Comparison of ENCODE assay signal across 12 cellular contexts in genomic region chr6:71291991-71292390, GRCh38. TPM values are rescaled to one million over a fixed set of nuclear protein-coding genes. Genes with fewer than 3 reads are reported as not detected.
A peak's percentile ranks its signal among the peaks of the same experiment; 100 is the strongest.
DNase-seq lines count a peak whose midpoint lies in the region; ATAC-seq and TF ChIP-seq lines count a peak whose summit lies in the region.
"Had no signal": no experiment of that assay in that cellular context is flagged by ENCODE, and none has a peak within 500 bp of the region (broad histone marks: within the 10 kb centered on the region; RNA-seq: fewer than 3 reads in every experiment).

No MANE protein-coding gene starts in this region.

- peaks cover 19% of the 10 kb centered on the region for H3K36me3 Mint-ChIP-seq in endodermal cell (ENCODE audit: low read depth)

- H3K4me1 Mint-ChIP-seq in endodermal cell = peaks cover 22% of the 10 kb centered on the region

- H2AFZ ChIP-seq in GM23248 = no peak overlapping the region

- in situ Hi-C loops in GM23248 (cut with MboI) = no loop called here

- DNase-seq in GM23248 = peak; percentile 19
- peak; percentile 13 for DNase-seq in RPMI7951 (ENCODE audit: low read depth)
- peak; percentile 22 for DNase-seq in fibroblast of villous mesenchyme (ENCODE audit: low read depth)
- DNase-seq in endodermal cell = no peak
- DNase-seq: NCI-H1048, NCI-H510A, SHP77 had no signal

- no peak for TF ChIP-seq CTCF in fibroblast of villous mesenchyme (IDR thresholded peaks at IDR 0.05; ENCODE audit: insufficient read depth, low read depth, low read length)
- TF ChIP-seq CTCF in endodermal cell (conservative IDR thresholded peaks at IDR 0.05) = no peak

- no peak overlapping the region for H3K4me3 Mint-ChIP-seq in endodermal cell
- H3K4me3 Mint-ChIP-seq: activated naive CD4-positive, alpha-beta T cell treated with anti-CD3 and anti-CD28 coated beads, Interleukin-2, amount 50 U/mL, for 24 hours had no signal

- no peaks in the 10 kb centered on the region for H3K9me3 Mint-ChIP-seq in endodermal cell
- H3K9me3 Mint-ChIP-seq: activated naive CD4-positive, alpha-beta T cell treated with anti-CD3 and anti-CD28 coated beads, Interleukin-2, amount 50 U/mL, for 24 hours had no signal

- H3K27ac Mint-ChIP-seq in endodermal cell = no peak overlapping the region
- H3K27ac Mint-ChIP-seq: activated naive CD4-positive, alpha-beta T cell treated with anti-CD3 and anti-CD28 coated beads, Interleukin-2, amount 50 U/mL, for 24 hours had no signal

- peaks cover 6% of the 10 kb centered on the region for H3K27me3 Mint-ChIP-seq in endodermal cell (ENCODE audit: insufficient read depth)

- H3K27me3 ChIP-seq in GM23248 (replicated peaks; ENCODE audit: insufficient read depth) (no peaks in the 10 kb centered on the region), skeletal muscle satellite cell (ENCODE audit: control insufficient read depth, insufficient read depth, low read length) (no peaks in the 10 kb centered on the region), endodermal cell (ENCODE audit: control insufficient read depth, insufficient read depth, low read length, poor library complexity, severe bottlenecking) (no peaks in the 10 kb centered on the region)
- H3K27me3 ChIP-seq: tibial nerve had no signal

- H3K9me2 ChIP-seq in GM23248 (ENCODE audit: insufficient read depth) = no peaks in the 10 kb centered on the region

- H3K4me2 ChIP-seq in GM23248 (ENCODE audit: unreplicated experiment) (no peak overlapping the region), skeletal muscle satellite cell (ENCODE audit: low read length) (peak overlapping the region; percentile 91)

- H4K20me1 ChIP-seq in GM23248 (ENCODE audit: insufficient read depth) = no peaks in the 10 kb centered on the region

- H3K4me3 ChIP-seq in GM23248 (no peak overlapping the region), fibroblast of villous mesenchyme (ENCODE audit: low read depth, low read length) (peak overlapping the region; percentile 68), skeletal muscle satellite cell (ENCODE audit: low read length) (peak overlapping the region; percentile 11), endodermal cell (ENCODE audit: low read length) (no peak overlapping the region)

- H3K4me1 ChIP-seq in GM23248 (ENCODE audit: insufficient read depth) (peaks cover 38% of the 10 kb centered on the region), skeletal muscle satellite cell (ENCODE audit: control insufficient read depth, insufficient read depth, low read length) (peaks cover 56% of the 10 kb centered on the region), endodermal cell (ENCODE audit: control insufficient read depth, insufficient read depth, low read length) (no peaks in the 10 kb centered on the region)

- peaks cover 42% of the 10 kb centered on the region for H3K79me2 ChIP-seq in GM23248 (ENCODE audit: insufficient read depth)

- WGBS in GM23248 (ENCODE audit: low coverage in 1 of 2, low lambda C conversion rate in 2 of 2, missing lambda C conversion rate in 2 of 2), 2 experiments = 60 to 69% methylated on average over 4 of the region's 4 CpGs
- 89% methylated on average over 3 to 4 of the region's 4 CpGs for WGBS in endodermal cell (ENCODE audit: insufficient coverage in 1 of 2, insufficient read length in 1 of 2), 2 experiments

- H3K27ac ChIP-seq in GM23248 = no peak overlapping the region
- no peak overlapping the region for H3K27ac ChIP-seq in endodermal cell (ENCODE audit: low read depth, low read length)

- H3K9me3 ChIP-seq in GM23248 (ENCODE audit: low read depth) (no peaks in the 10 kb centered on the region), skeletal muscle satellite cell (replicated peaks; ENCODE audit: low read length) (no peaks in the 10 kb centered on the region), endodermal cell (ENCODE audit: control insufficient read depth, low read length) (no peaks in the 10 kb centered on the region)
- H3K9me3 ChIP-seq: tibial nerve had no signal

- peaks cover 32% of the 10 kb centered on the region for H3F3A ChIP-seq in GM23248 (ENCODE audit: insufficient read depth)

- H3K36me3 ChIP-seq in GM23248 (ENCODE audit: low read depth) (peaks cover 22% of the 10 kb centered on the region; the same call in 1 of the 2 replicates), skeletal muscle satellite cell (ENCODE audit: insufficient read depth, low read length) (peaks cover 33% of the 10 kb centered on the region), endodermal cell (ENCODE audit: control insufficient read depth, insufficient read depth, low read length) (peaks cover 6% of the 10 kb centered on the region)

- ATAC-seq in GM21737 (IDR thresholded peaks at IDR 0.05; ENCODE audit: unreplicated experiment) (no peak), GM21390 (IDR thresholded peaks at IDR 0.05; ENCODE audit: unreplicated experiment) (no peak)

- H3K9ac ChIP-seq in GM23248 (no peak overlapping the region), skeletal muscle satellite cell (ENCODE audit: low read depth, low read length) (no peak overlapping the region), endodermal cell (ENCODE audit: extremely low read depth, low read length, poor library complexity, severe bottlenecking) (no peak overlapping the region)

RNA-seq across cellular contexts. Expression of gene OGFRL1, which starts 3.4 kb away (rescaled TPM):
- 19.9 and 22.5 TPM in 2 replicates for total RNA-seq in GM23248 (2014; rRNA removed; shearing (Covaris generic))
- polyA plus RNA-seq in GM23248 (2016; fragmentation: Nextera tagmentation; extraction: Ambion mirVana) = 7.4 and 8.5 TPM in 2 replicates
- 8.4 and 9.5 TPM in 2 replicates for total RNA-seq in RPMI7951 (2014; rRNA removed; shearing (Covaris generic))
- 90.8 and 241 TPM in 2 replicates for total RNA-seq in fibroblast of villous mesenchyme
- total RNA-seq in skeletal muscle satellite cell (2012; rRNA removed) = 16.8 and 25.1 TPM in 2 replicates
- 1 to 10 TPM; 9.1 to 9.4 TPM for total RNA-seq in endodermal cell
- 6.9 TPM for polyA plus RNA-seq in endodermal cell (2013, experiment 1 of 2)
- polyA plus RNA-seq in endodermal cell (2013, experiment 2 of 2) = 6.5 TPM

Comparison
In these comparisons a context has a peak if more than half of its experiments do, and no peak if none do; other contexts are left out.
1. H3K4me3 ChIP-seq: peak in fibroblast of villous mesenchyme (single experiment) and skeletal muscle satellite cell (single experiment); none in GM23248 (single experiment) and endodermal cell (single experiment).